In the genomic region with DNA sequence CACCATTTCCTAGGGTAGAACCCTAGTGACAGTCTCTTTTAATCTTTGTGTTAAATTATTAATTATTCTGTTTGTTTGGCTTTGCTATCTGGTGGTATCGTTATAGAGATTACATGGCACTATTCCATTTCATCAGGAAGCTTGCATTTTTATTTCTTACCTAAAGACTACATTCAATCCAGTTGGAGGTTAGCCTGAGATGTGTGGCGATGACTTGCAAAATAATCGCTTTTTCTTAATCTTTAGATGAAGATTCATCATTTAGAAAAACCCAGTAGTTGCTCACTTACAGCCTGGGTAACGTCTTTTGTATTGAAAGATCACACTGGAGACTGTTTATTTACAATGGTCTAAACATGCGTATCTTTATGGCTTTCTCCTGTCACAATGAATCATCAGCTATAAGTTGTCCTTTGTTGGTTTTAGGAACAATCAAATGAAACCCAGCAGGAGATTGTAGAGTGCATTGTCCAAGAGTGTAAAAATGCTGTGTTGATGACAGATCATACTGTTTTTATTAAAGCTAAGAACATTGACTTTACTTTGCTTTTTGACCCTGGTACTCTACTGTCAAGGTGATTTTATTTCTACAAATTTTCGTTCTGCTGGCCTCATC, we compare ENCODE assay signal across 23 cellular contexts.
DNase-seq lines count a peak whose midpoint lies in the region; ATAC-seq and TF ChIP-seq lines count a peak whose summit lies in the region.
"Had no signal": no experiment of that assay in that cellular context is flagged by ENCODE, and none has a peak within 500 bp of the region (broad histone marks: within the 10 kb centered on the region; RNA-seq: fewer than 3 reads in every experiment).

No MANE protein-coding gene starts in this region.

- TF ChIP-seq POLR2A in breast epithelium (IDR thresholded peaks at IDR 0.05) = no peak

- H3K4me1 Mint-ChIP-seq in MCF 10A (ENCODE audit: insufficient read depth, unreplicated experiment) = peaks cover 8% of the 10 kb centered on the region
- H3K4me1 Mint-ChIP-seq in type B pancreatic cell (ENCODE audit: unreplicated experiment) = peaks cover 21% of the 10 kb centered on the region
- H3K4me1 Mint-ChIP-seq: activated naive CD4-positive, alpha-beta T cell treated with anti-CD3 and anti-CD28 coated beads, Interleukin-2, amount 50 U/mL, for 24 hours; stimulated activated naive B cell treated with anti-CD40 and anti-IgM and Interleukin-4, amounts not matched to agents 10 μg/mL and 1 μg/mL and 100 μg/mL, for 72 hours; T-helper 17 cell had no signal

- 25% methylated on average over 6 of the region's 6 CpGs for WGBS in smooth muscle cell (ENCODE audit: low lambda C conversion rate)

- H3K9me3 Mint-ChIP-seq in MCF 10A (ENCODE audit: unreplicated experiment) (no peaks in the 10 kb centered on the region), type B pancreatic cell (no peaks in the 10 kb centered on the region)
- H3K9me3 Mint-ChIP-seq: activated naive CD4-positive, alpha-beta T cell treated with anti-CD3 and anti-CD28 coated beads, Interleukin-2, amount 50 U/mL, for 24 hours; activated T-cell treated with anti-CD3 and anti-CD28 coated beads, Interleukin-2, amount 50 U/mL, for 24 hours; brain; stimulated activated naive B cell treated with anti-CD40 and anti-IgM and Interleukin-4, amounts not matched to agents 10 μg/mL and 1 μg/mL and 100 μg/mL, for 72 hours had no signal

- in situ Hi-C loops in astrocyte of the spinal cord (cut with HindIII; ENCODE audit: low sequenced_read_pairs) = no loop called here

- H3K36me3 ChIP-seq in breast epithelium = no peaks in the 10 kb centered on the region
- no peaks in the 10 kb centered on the region for H3K36me3 ChIP-seq in smooth muscle cell (ENCODE audit: low read depth)
- H3K36me3 ChIP-seq: left lung, SJCRH30, tibial nerve, WERI-Rb-1 had no signal

- CTCF ChIA-PET in MCF 10A (lab: Yijun Ruan, JAX) = no interaction called here

- H3K36me3 Mint-ChIP-seq in MCF 10A (ENCODE audit: insufficient read depth, unreplicated experiment) (no peaks in the 10 kb centered on the region), type B pancreatic cell (no peaks in the 10 kb centered on the region)
- H3K36me3 Mint-ChIP-seq: activated naive CD4-positive, alpha-beta T cell treated with anti-CD3 and anti-CD28 coated beads, Interleukin-2, amount 50 U/mL, for 24 hours; brain; stimulated activated naive B cell treated with anti-CD40 and anti-IgM and Interleukin-4, amounts not matched to agents 10 μg/mL and 1 μg/mL and 100 μg/mL, for 72 hours had no signal

- H3K27ac Mint-ChIP-seq in MCF 10A (ENCODE audit: low read depth, unreplicated experiment) = no peak overlapping the region
- H3K27ac Mint-ChIP-seq in type B pancreatic cell = no peak overlapping the region
- H3K27ac Mint-ChIP-seq: activated naive CD4-positive, alpha-beta T cell treated with anti-CD3 and anti-CD28 coated beads, Interleukin-2, amount 50 U/mL, for 24 hours; activated T-cell treated with anti-CD3 and anti-CD28 coated beads, Interleukin-2, amount 50 U/mL, for 24 hours; stimulated activated naive B cell treated with anti-CD40 and anti-IgM and Interleukin-4, amounts not matched to agents 10 μg/mL and 1 μg/mL and 100 μg/mL, for 72 hours; T-helper 17 cell had no signal

- no peaks in the 10 kb centered on the region for H3K9me3 ChIP-seq in breast epithelium
- no peaks in the 10 kb centered on the region for H3K9me3 ChIP-seq in smooth muscle cell (replicated peaks; ENCODE audit: low read depth)
- H3K9me3 ChIP-seq: left lung, SJCRH30, tibial nerve had no signal

- H3K4me2 ChIP-seq in smooth muscle cell = peak overlapping the region; percentile 75

- no peak for TF ChIP-seq CTCF in MCF 10A (IDR thresholded peaks at IDR 0.05; ENCODE audit: unreplicated experiment)
- TF ChIP-seq CTCF in breast epithelium (IDR thresholded peaks at IDR 0.05) = no peak
- no peak for TF ChIP-seq CTCF in astrocyte of the spinal cord (IDR thresholded peaks at IDR 0.05; ENCODE audit: low read depth, low read length)
- TF ChIP-seq CTCF in smooth muscle cell (IDR thresholded peaks at IDR 0.05; ENCODE audit: borderline replicate concordance, insufficient read depth, poor library complexity, severe bottlenecking) = no peak
- TF ChIP-seq CTCF in type B pancreatic cell (conservative IDR thresholded peaks at IDR 0.05) = no peak

- H3K27me3 ChIP-seq in breast epithelium = no peaks in the 10 kb centered on the region
- H3K27me3 ChIP-seq in smooth muscle cell (ENCODE audit: low read depth) = no peaks in the 10 kb centered on the region
- H3K27me3 ChIP-seq: left lung, SJCRH30, tibial nerve had no signal

- DNase-seq in MCF 10A (ENCODE audit: unreplicated experiment) (peak; percentile 9), breast epithelium (ENCODE audit: low spot score in 2 of 2) (no peak), LoVo (ENCODE audit: low spot score) (peak; percentile 73), astrocyte of the spinal cord (ENCODE audit: low read depth, low spot score) (peak; percentile 12), smooth muscle cell (lab: John Stamatoyannopoulos, UW; ENCODE audit: unreplicated experiment) (no peak), type B pancreatic cell (ENCODE audit: extremely low spot score, unreplicated experiment) (no peak), Right ventricle myocardium superior (no peak), foreskin melanocyte (no peak)
- DNase-seq: activated CD4-positive, alpha-beta T cell treated with anti-CD3 and anti-CD28 coated beads, Interleukin-2, amount 50 U/mL, for 48 hours; activated T-cell treated with anti-CD3 and anti-CD28 coated beads, Interleukin-2, amount 50 U/mL, for 24 hours; HCEC 1CT; left lung; MM.1S; NCI-H187; NCI-H524; stimulated activated naive B cell treated with anti-CD40 and anti-IgM and Interleukin-4, amounts not matched to agents 10 μg/mL and 1 μg/mL and 100 μg/mL, for 72 hours; T-helper 17 cell; WERI-Rb-1 had no signal

- H3F3A ChIP-seq in smooth muscle cell (ENCODE audit: low read depth) = no peaks in the 10 kb centered on the region

- H3K4me3 ChIP-seq in breast epithelium = no peak overlapping the region
- no peak overlapping the region for H3K4me3 ChIP-seq in astrocyte of the spinal cord (ENCODE audit: low read depth, low read length)
- peak overlapping the region; percentile 4 for H3K4me3 ChIP-seq in smooth muscle cell
- H3K4me3 ChIP-seq: left lung, SJCRH30, tibial nerve had no signal

- no peak for ATAC-seq in Right ventricle myocardium superior (ENCODE audit: poor library complexity)
- ATAC-seq: left lung; stimulated activated naive B cell treated with anti-CD40 and anti-IgM and Interleukin-4, amounts not matched to agents 10 μg/mL and 1 μg/mL and 100 μg/mL, for 72 hours; T-helper 17 cell had no signal

- no peak overlapping the region for H3K27ac ChIP-seq in breast epithelium
- peak overlapping the region; percentile 43 for H3K27ac ChIP-seq in smooth muscle cell (ENCODE audit: low read depth)
- H3K27ac ChIP-seq: C4-2B, left lung, SJCRH30, tibial nerve, WERI-Rb-1 had no signal

- H4K20me1 ChIP-seq in smooth muscle cell (ENCODE audit: low read depth) = no peaks in the 10 kb centered on the region

- H3K9ac ChIP-seq in smooth muscle cell (ENCODE audit: low read depth) = peak overlapping the region; percentile 5

- no peak overlapping the region for H3K4me3 Mint-ChIP-seq in MCF 10A (ENCODE audit: unreplicated experiment)
- H3K4me3 Mint-ChIP-seq in type B pancreatic cell = no peak overlapping the region
- H3K4me3 Mint-ChIP-seq: activated naive CD4-positive, alpha-beta T cell treated with anti-CD3 and anti-CD28 coated beads, Interleukin-2, amount 50 U/mL, for 24 hours; activated T-cell treated with anti-CD3 and anti-CD28 coated beads, Interleukin-2, amount 50 U/mL, for 24 hours; brain; stimulated activated naive B cell treated with anti-CD40 and anti-IgM and Interleukin-4, amounts not matched to agents 10 μg/mL and 1 μg/mL and 100 μg/mL, for 72 hours; T-helper 17 cell had no signal

- intact Hi-C loops in MCF 10A (cut with micrococcal nuclease) = no loop called here
- intact Hi-C loops in breast epithelium (cut with DNase I; ENCODE audit: low total_unique reads) = no loop called here
- intact Hi-C loops in Right ventricle myocardium superior (cut with DNase I) = no loop called here

- peak overlapping the region; percentile 56 for H2AFZ ChIP-seq in smooth muscle cell (ENCODE audit: low read depth)

- H3K27me3 Mint-ChIP-seq in MCF 10A (ENCODE audit: insufficient read depth, unreplicated experiment) = peaks cover 87% of the 10 kb centered on the region
- peaks cover 18% of the 10 kb centered on the region for H3K27me3 Mint-ChIP-seq in type B pancreatic cell
- H3K27me3 Mint-ChIP-seq: activated naive CD4-positive, alpha-beta T cell treated with anti-CD3 and anti-CD28 coated beads, Interleukin-2, amount 50 U/mL, for 24 hours; brain; T-helper 17 cell had no signal

- no peaks in the 10 kb centered on the region for H3K4me1 ChIP-seq in breast epithelium
- peaks cover 5% of the 10 kb centered on the region for H3K4me1 ChIP-seq in smooth muscle cell (ENCODE audit: low read depth)
- H3K4me1 ChIP-seq: left lung had no signal

- POLR2A ChIA-PET in MCF 10A (lab: Yijun Ruan, JAX) = no interaction called here

- peaks cover 3% of the 10 kb centered on the region for H3K79me2 ChIP-seq in smooth muscle cell (ENCODE audit: low read depth)

- BruUV-seq in MCF 10A (replicated peaks; lab: Mats Ljungman, UMichigan) = no TSS peak

Comparison
In these comparisons a context has a peak if more than half of its experiments do, and no peak if none do; other contexts are left out.
1. DNase-seq: peak in MCF 10A (single experiment), LoVo (single experiment) and astrocyte of the spinal cord (single experiment); none in breast epithelium (0 of 2), smooth muscle cell (single experiment), type B pancreatic cell (single experiment), Right ventricle myocardium superior (single experiment) and foreskin melanocyte (single experiment).